Comparison of ENCODE assay signal across 8 cellular contexts in the genomic region with DNA sequence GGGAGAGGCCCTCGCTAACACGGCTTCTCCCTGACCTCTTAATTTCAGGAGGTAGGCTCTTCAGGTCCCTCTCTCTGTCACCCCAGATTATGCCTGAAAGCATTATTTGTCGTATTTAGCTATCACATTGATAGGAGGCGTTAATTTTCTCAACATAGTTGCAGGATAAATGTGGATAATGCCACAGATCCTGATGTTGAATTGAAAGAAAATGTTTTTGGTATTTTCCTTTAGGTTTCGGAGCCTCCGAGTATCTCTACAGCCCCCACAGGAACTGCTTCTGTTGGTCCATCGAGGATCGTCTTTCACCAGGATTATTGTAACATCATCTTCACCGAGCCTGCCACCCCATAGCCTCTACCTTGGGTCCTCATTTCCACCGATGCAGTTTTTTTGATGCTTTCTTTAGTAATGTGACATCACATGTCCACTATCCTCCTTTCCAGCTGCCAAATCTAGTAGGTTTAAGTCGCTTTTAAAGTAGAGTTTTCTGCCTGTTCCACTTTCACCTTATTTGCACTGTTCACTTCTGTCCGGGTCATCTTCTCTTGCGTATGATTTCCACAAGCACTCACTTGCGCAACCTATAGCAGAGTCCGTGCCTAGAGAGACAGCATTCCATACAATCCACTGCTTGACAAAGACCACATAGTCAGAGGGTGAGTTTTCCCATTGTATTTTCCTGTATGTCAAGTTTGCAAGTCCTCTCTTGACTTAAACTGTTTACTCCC.
DNase-seq lines count a peak whose midpoint lies in the region; ATAC-seq and TF ChIP-seq lines count a peak whose summit lies in the region.

No MANE protein-coding gene starts in this region.

- H3K27ac ChIP-seq in RWPE2 (ENCODE audit: poor library complexity, severe bottlenecking) (peak overlapping the region; percentile 72), muscle layer of duodenum (ENCODE audit: low read length) (peak overlapping the region; percentile 32)

- peak; percentile 60 for DNase-seq in AG08395 (ENCODE audit: low spot score)
- no peak for DNase-seq in RWPE2 (ENCODE audit: low spot score)
- no peak for DNase-seq in NCI-H187 (lab: John Stamatoyannopoulos, UW)
- no peak for DNase-seq in NCI-H1930 (lab: John Stamatoyannopoulos, UW)
- DNase-seq in RPMI8226: no peak

- H3K9me3 ChIP-seq in RWPE2 (ENCODE audit: severe bottlenecking) (no peaks in the 10 kb centered on the region), endocrine pancreas (ENCODE audit: control insufficient read depth, low read length) (no peaks in the 10 kb centered on the region), muscle layer of duodenum (ENCODE audit: control insufficient read depth in 1 of 2, low read length in 2 of 2) (peaks cover 0 to 3% of the 10 kb centered on the region in 2 donors)

- peak overlapping the region; percentile 85 for H3K9ac ChIP-seq in endocrine pancreas (ENCODE audit: control insufficient read depth, insufficient read depth, low read length)

- H3K4me3 ChIP-seq in GM12875 (ENCODE audit: low read depth, low read length) (peak overlapping the region; percentile 94), RWPE2 (ENCODE audit: severe bottlenecking) (peak overlapping the region; percentile 73), endocrine pancreas (ENCODE audit: control insufficient read depth, insufficient read depth, low read length) (peak overlapping the region; percentile 88), muscle layer of duodenum (ENCODE audit: low read depth in 1 of 2, low read length in 2 of 2) (peak overlapping the region; percentile 84 to 91)

- H3K36me3 ChIP-seq in RWPE2 (ENCODE audit: low read depth) (peaks cover 16% of the 10 kb centered on the region), endocrine pancreas (ENCODE audit: control insufficient read depth, insufficient read depth, low read length) (no peaks in the 10 kb centered on the region), muscle layer of duodenum (ENCODE audit: control insufficient read depth in 1 of 2, insufficient read depth in 2 of 2, low read length in 2 of 2) (no peaks in the 10 kb centered on the region)

- H3K27me3 ChIP-seq in RWPE2 (ENCODE audit: insufficient read depth, poor library complexity, severe bottlenecking): peaks cover 12% of the 10 kb centered on the region
- no peaks in the 10 kb centered on the region for H3K27me3 ChIP-seq in endocrine pancreas (ENCODE audit: control insufficient read depth, insufficient read depth, low read length)
- no peaks in the 10 kb centered on the region for H3K27me3 ChIP-seq in muscle layer of duodenum (ENCODE audit: low read depth, low read length)

- peaks cover 8% of the 10 kb centered on the region for H3K4me1 ChIP-seq in RWPE2 (ENCODE audit: insufficient read depth, poor library complexity, severe bottlenecking)
- H3K4me1 ChIP-seq in endocrine pancreas (ENCODE audit: control insufficient read depth, insufficient read depth, low read length): peaks cover 6% of the 10 kb centered on the region
- H3K4me1 ChIP-seq in muscle layer of duodenum (ENCODE audit: control insufficient read depth in 1 of 2, insufficient read depth in 2 of 2, low read length in 2 of 2): peaks cover 0 to 10% of the 10 kb centered on the region in 2 donors

- TF ChIP-seq CTCF in GM12875 (IDR thresholded peaks at IDR 0.05; ENCODE audit: borderline replicate concordance, insufficient read depth, low read depth, low read length) (no peak), RWPE2 (IDR thresholded peaks at IDR 0.05; ENCODE audit: poor library complexity, severe bottlenecking) (no peak)

- ATAC-seq in RWPE2 (ENCODE audit: low read depth): peak; percentile 75
